ENCODE assay signal across 1 cellular context in the genomic region with DNA sequence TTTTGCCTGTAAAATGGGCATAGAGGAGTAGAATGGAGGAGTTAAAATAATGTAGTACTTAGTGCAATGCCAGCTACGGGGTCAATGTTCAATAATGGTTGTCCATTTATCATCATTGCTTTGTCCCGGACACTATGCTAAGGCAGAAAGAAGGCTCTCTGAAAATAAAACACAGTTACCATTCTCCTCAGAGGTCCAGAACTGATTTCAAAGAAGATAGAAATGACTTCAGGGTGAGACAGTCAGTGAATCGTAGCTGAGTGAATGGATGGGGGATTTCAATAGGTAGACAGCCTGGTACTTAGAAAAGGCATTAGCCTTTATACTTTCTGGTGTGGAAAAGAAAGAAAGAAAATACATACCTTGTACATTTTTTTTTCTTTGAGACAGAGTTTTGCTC.
TF ChIP-seq lines count a peak whose summit lies in the region.

No MANE protein-coding gene starts in this region.

TF ChIP-seq in HepG2, 621 proteins besides CTCF, POLR2A, EP300 and RAD21:
- TF ChIP-seq REXO4 (CRISPR knock-in tag; IDR thresholded peaks at IDR 0.05; ENCODE audit: borderline replicate concordance), result no peak
- TF ChIP-seq, protein P1, sequence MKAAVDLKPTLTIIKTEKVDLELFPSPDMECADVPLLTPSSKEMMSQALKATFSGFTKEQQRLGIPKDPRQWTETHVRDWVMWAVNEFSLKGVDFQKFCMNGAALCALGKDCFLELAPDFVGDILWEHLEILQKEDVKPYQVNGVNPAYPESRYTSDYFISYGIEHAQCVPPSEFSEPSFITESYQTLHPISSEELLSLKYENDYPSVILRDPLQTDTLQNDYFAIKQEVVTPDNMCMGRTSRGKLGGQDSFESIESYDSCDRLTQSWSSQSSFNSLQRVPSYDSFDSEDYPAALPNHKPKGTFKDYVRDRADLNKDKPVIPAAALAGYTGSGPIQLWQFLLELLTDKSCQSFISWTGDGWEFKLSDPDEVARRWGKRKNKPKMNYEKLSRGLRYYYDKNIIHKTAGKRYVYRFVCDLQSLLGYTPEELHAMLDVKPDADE (CRISPR knock-in tag; IDR thresholded peaks at IDR 0.05), result no peak
- TF ChIP-seq, protein P2, sequence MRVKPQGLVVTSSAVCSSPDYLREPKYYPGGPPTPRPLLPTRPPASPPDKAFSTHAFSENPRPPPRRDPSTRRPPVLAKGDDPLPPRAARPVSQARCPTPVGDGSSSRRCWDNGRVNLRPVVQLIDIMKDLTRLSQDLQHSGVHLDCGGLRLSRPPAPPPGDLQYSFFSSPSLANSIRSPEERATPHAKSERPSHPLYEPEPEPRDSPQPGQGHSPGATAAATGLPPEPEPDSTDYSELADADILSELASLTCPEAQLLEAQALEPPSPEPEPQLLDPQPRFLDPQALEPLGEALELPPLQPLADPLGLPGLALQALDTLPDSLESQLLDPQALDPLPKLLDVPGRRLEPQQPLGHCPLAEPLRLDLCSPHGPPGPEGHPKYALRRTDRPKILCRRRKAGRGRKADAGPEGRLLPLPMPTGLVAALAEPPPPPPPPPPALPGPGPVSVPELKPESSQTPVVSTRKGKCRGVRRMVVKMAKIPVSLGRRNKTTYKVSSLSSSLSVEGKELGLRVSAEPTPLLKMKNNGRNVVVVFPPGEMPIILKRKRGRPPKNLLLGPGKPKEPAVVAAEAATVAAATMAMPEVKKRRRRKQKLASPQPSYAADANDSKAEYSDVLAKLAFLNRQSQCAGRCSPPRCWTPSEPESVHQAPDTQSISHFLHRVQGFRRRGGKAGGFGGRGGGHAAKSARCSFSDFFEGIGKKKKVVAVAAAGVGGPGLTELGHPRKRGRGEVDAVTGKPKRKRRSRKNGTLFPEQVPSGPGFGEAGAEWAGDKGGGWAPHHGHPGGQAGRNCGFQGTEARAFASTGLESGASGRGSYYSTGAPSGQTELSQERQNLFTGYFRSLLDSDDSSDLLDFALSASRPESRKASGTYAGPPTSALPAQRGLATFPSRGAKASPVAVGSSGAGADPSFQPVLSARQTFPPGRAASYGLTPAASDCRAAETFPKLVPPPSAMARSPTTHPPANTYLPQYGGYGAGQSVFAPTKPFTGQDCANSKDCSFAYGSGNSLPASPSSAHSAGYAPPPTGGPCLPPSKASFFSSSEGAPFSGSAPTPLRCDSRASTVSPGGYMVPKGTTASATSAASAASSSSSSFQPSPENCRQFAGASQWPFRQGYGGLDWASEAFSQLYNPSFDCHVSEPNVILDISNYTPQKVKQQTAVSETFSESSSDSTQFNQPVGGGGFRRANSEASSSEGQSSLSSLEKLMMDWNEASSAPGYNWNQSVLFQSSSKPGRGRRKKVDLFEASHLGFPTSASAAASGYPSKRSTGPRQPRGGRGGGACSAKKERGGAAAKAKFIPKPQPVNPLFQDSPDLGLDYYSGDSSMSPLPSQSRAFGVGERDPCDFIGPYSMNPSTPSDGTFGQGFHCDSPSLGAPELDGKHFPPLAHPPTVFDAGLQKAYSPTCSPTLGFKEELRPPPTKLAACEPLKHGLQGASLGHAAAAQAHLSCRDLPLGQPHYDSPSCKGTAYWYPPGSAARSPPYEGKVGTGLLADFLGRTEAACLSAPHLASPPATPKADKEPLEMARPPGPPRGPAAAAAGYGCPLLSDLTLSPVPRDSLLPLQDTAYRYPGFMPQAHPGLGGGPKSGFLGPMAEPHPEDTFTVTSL (CRISPR knock-in tag; IDR thresholded peaks at IDR 0.05; ENCODE audit: borderline replicate concordance), result 0 out of 2 replicates have a peak, but pooled peaks have one; percentile 5
- TF ChIP-seq, protein P3, sequence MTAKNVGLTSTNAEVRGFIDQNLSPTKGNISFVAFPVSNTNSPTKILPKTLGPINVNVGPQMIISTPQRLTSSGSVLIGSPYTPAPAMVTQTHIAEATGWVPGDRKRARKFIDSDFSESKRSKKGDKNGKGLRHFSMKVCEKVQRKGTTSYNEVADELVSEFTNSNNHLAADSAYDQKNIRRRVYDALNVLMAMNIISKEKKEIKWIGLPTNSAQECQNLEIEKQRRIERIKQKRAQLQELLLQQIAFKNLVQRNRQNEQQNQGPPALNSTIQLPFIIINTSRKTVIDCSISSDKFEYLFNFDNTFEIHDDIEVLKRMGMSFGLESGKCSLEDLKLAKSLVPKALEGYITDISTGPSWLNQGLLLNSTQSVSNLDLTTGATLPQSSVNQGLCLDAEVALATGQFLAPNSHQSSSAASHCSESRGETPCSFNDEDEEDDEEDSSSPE (CRISPR knock-in tag; IDR thresholded peaks at IDR 0.05), result no peak
